7 cellular contexts compared by ENCODE assay signal in genomic region chr3:49776101-49776500, GRCh38. TPM values are rescaled to one million over a fixed set of nuclear protein-coding genes. Genes with fewer than 3 reads are reported as not detected.
"Had no signal": no experiment of that assay in that cellular context is flagged by ENCODE, and none has a peak within 500 bp of the region (broad histone marks: within the 10 kb centered on the region; RNA-seq: fewer than 3 reads in every experiment).

No MANE protein-coding gene starts in this region.

RNA-seq across cellular contexts. Expression of gene CDHR4, which starts 23.6 kb away (rescaled TPM):
- total RNA-seq: activated B cell treated with CpG ODN at 0.5 μM for 24 hours; activated CD4-positive, alpha-beta memory T cell treated with anti-CD3 and anti-CD28 coated beads, Interleukin-2, amount 10 ng/mL, durations not matched to agents 7 days and 5 days; activated CD4-positive, alpha-beta T cell treated with anti-CD3 and anti-CD28 coated beads, Interleukin-2, amount 10 ng/mL, durations not matched to agents 24 days and 14 days; activated CD8-positive, alpha-beta memory T cell treated with anti-CD3 and anti-CD28 coated beads for 36 hours; activated CD8-positive, alpha-beta T cell treated with anti-CD3 and anti-CD28 coated beads for 36 hours; activated CD8-positive, alpha-beta T cell treated with anti-CD3 and anti-CD28 coated beads, Interleukin-2, amount 10 ng/mL, durations not matched to agents 7 days and 5 days; T-helper 2 cell treated with Interferon-gamma antibody and Interleukin-4, amounts not matched to agents 100 ng/mL and 5 ng/mL, for 36 hours had no signal
